Comparison of ENCODE assay signal across 28 cellular contexts in the genomic region with DNA sequence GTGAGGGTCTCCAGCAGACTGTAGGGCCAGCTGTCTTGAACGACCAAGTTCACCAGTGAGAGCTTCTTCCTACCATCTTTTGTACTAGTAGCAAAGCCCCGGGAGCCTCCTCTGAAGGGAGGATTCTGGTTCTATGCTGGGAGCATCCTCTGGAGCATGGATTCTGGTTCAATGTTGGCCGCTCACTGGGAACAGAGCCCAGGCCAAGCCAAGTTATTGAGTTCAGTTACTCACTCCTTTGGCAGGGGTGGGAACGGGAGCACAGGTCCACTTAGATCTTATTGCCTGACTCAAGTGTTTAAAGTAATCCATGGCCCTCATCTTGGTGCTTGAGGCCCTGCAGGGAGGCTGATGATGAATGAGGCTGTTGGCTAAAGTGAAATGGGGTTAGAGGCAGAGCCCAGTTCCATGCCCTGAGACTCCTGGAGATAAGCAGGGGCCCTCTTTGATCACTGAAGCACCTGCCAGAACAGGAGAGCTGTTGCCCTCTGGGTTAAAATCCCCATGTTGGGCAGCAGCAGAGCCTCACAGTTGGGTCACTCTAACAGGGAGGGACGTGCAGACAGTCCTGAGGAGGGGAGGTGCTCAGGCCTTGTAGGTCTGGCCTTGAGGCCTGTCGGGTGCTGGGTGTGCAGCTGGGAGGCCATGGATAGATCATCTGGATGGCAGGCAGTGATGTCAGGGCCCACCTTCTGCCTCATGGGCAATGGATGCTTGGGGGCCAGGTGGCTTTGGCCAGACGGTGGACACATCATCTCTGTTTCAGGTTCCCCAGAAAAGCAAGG.
"Had no signal": no experiment of that assay in that cellular context is flagged by ENCODE, and none has a peak within 500 bp of the region (broad histone marks: within the 10 kb centered on the region; RNA-seq: fewer than 3 reads in every experiment).

No MANE protein-coding gene starts in this region.

- H3K4me3 Mint-ChIP-seq: activated B cell treated with CpG ODN at 0.5 μM for 24 hours; activated CD8-positive, alpha-beta T cell treated with anti-CD3 and anti-CD28 coated beads for 36 hours; activated naive CD8-positive, alpha-beta T cell; activated T-cell treated with anti-CD3 and anti-CD28 coated beads, Interleukin-2, amount 50 U/mL, for 4 hours; activated T-helper 17 cell treated with anti-CD3 and anti-CD28 coated beads, Interleukin-2, amount 50 U/mL, for 72 hours; T-helper 17 cell; T-helper 2 cell treated with Interferon-gamma antibody and Interleukin-4, amounts not matched to agents 5 μg/mL and 100 μg/mL, for 36 hours had no signal

- H3K36me3 Mint-ChIP-seq: activated naive CD8-positive, alpha-beta T cell had no signal

- H3K9me3 Mint-ChIP-seq: activated B cell treated with CpG ODN at 0.5 μM for 24 hours; activated CD8-positive, alpha-beta T cell treated with anti-CD3 and anti-CD28 coated beads for 36 hours; activated T-cell treated with anti-CD3 and anti-CD28 coated beads, Interleukin-2, amount 50 U/mL, for 4 hours; activated T-helper 17 cell treated with anti-CD3 and anti-CD28 coated beads, Interleukin-2, amount 50 U/mL, for 72 hours; T-helper 2 cell treated with Interferon-gamma antibody and Interleukin-4, amounts not matched to agents 5 μg/mL and 100 μg/mL, for 36 hours had no signal

- DNase-seq: activated B cell treated with CpG ODN at 0.5 μM for 24 hours; activated CD4-positive, alpha-beta T cell treated with anti-CD3 and anti-CD28 coated beads for 48 hours; activated CD4-positive, alpha-beta T cell treated with anti-CD3 and anti-CD28 coated beads, Interleukin-2, amount 50 U/mL, for 1 hour; activated CD4-positive, alpha-beta T cell treated with anti-CD3 and anti-CD28 coated beads, Interleukin-2, amount 50 U/mL, for 48 hours; activated CD8-positive, alpha-beta memory T cell treated with anti-CD3 and anti-CD28 coated beads for 24 hours; activated CD8-positive, alpha-beta T cell treated with anti-CD3 and anti-CD28 coated beads for 36 hours; activated effector memory CD4-positive, alpha-beta T cell treated with Interleukin-2 at 50 U/mL for 16 hours; activated gamma-delta T cell treated with Interleukin-2 at 50 U/mL for 16 hours; activated naive CD4-positive, alpha-beta T cell treated with anti-CD3 and anti-CD28 coated beads, Interleukin-2, amount 50 U/mL, for 16 hours; activated naive CD4-positive, alpha-beta T cell treated with Interleukin-2 at 50 U/mL for 16 hours; activated T-cell treated with anti-CD3 and anti-CD28 coated beads, Interleukin-2, amount 50 U/mL, for 4 hours; amniotic stem cell; anterior cingulate cortex; brain microvascular endothelial cell; caudate nucleus; effector CD8-positive, alpha-beta T cell; esophagus squamous epithelium; foreskin melanocyte; T-helper 1 cell; T-helper 17 cell; T1000; WERI-Rb-1 had no signal

- H3K27ac Mint-ChIP-seq: activated B cell treated with CpG ODN at 0.5 μM for 24 hours; activated CD8-positive, alpha-beta T cell treated with anti-CD3 and anti-CD28 coated beads for 36 hours; activated naive CD8-positive, alpha-beta T cell; activated T-helper 17 cell treated with anti-CD3 and anti-CD28 coated beads, Interleukin-2, amount 50 U/mL, for 72 hours; T-helper 17 cell; T-helper 2 cell treated with Interferon-gamma antibody and Interleukin-4, amounts not matched to agents 5 μg/mL and 100 μg/mL, for 36 hours had no signal

- H3K27me3 ChIP-seq: brain microvascular endothelial cell, esophagus squamous epithelium, gastroesophageal sphincter had no signal

- H3K36me3 ChIP-seq: brain microvascular endothelial cell, esophagus squamous epithelium, gastroesophageal sphincter, WERI-Rb-1 had no signal

- H3K4me1 Mint-ChIP-seq: activated B cell treated with CpG ODN at 0.5 μM for 24 hours; activated T-helper 17 cell treated with anti-CD3 and anti-CD28 coated beads, Interleukin-2, amount 50 U/mL, for 72 hours; T-helper 17 cell had no signal

- H3K27ac ChIP-seq: brain microvascular endothelial cell, epithelial cell of prostate, esophagus squamous epithelium, gastroesophageal sphincter, WERI-Rb-1 had no signal

- H3K4me1 ChIP-seq: esophagus squamous epithelium, gastroesophageal sphincter had no signal

- H3K9me3 ChIP-seq: esophagus squamous epithelium, gastroesophageal sphincter had no signal

- ATAC-seq: activated CD4-positive, CD25-positive, alpha-beta regulatory T cell treated with anti-CD3 and anti-CD28 coated beads, Interleukin-2, amount 50 U/mL, for 24 hours; activated CD8-positive, alpha-beta T cell treated with anti-CD3 and anti-CD28 coated beads for 36 hours; activated T-cell treated with anti-CD3 and anti-CD28 coated beads, Interleukin-2, amount 50 U/mL, for 4 hours; activated T-helper 17 cell treated with anti-CD3 and anti-CD28 coated beads, Interleukin-2, amount 50 U/mL, for 72 hours; gastroesophageal sphincter; T-helper 17 cell had no signal

- H3K4me3 ChIP-seq: esophagus squamous epithelium, gastroesophageal sphincter had no signal
